14 cellular contexts compared by ENCODE assay signal in genomic region chr1:15214507-15214906, GRCh38. TPM values are rescaled to one million over a fixed set of nuclear protein-coding genes. Genes with fewer than 3 reads are reported as not detected.
A peak's percentile ranks its signal among the peaks of the same experiment; 100 is the strongest.
DNase-seq lines count a peak whose midpoint lies in the region; ATAC-seq, FAIRE-seq and TF ChIP-seq lines count a peak whose summit lies in the region.
"Had no signal": no experiment of that assay in that cellular context is flagged by ENCODE, and none has a peak within 500 bp of the region (broad histone marks: within the 10 kb centered on the region; RNA-seq: fewer than 3 reads in every experiment).

No MANE protein-coding gene starts in this region.

- H4K20me1 ChIP-seq in HepG2 (ENCODE audit: insufficient read depth, low read length) (peaks cover 4% of the 10 kb centered on the region; the same call in 1 of the 2 replicates), smooth muscle cell (ENCODE audit: low read depth) (peaks cover 9% of the 10 kb centered on the region), Karpas-422 (ENCODE audit: insufficient read depth, low read depth, low read length) (no peaks in the 10 kb centered on the region)

- H3K4me3 ChIP-seq in coronary artery = peak overlapping the region; percentile 5
- no peak overlapping the region for H3K4me3 ChIP-seq in HepG2 (replicated peaks in 1 of 3; ENCODE audit: insufficient read depth in 1 of 3, low read depth in 2 of 3, low read length in 3 of 3)
- H3K4me3 ChIP-seq in smooth muscle cell = no peak overlapping the region
- no peak overlapping the region for H3K4me3 ChIP-seq in Karpas-422 (ENCODE audit: low read length)
- H3K4me3 ChIP-seq: thyroid gland had no signal

- H3K9me3 ChIP-seq in HepG2 (ENCODE audit: low read length) (no peaks in the 10 kb centered on the region), smooth muscle cell (replicated peaks; ENCODE audit: low read depth) (no peaks in the 10 kb centered on the region), Karpas-422 (ENCODE audit: low read length) (no peaks in the 10 kb centered on the region)
- H3K9me3 ChIP-seq: thyroid gland had no signal

- peaks cover 10% of the 10 kb centered on the region for H3F3A ChIP-seq in smooth muscle cell (ENCODE audit: low read depth)

- intact Hi-C loops in HepG2 (cut with micrococcal nuclease; ENCODE audit: unreplicated experiment) = no loop called here

- TF ChIP-seq CTCF in coronary artery (IDR thresholded peaks at IDR 0.05) = no peak
- no peak for TF ChIP-seq CTCF in HepG2 (CRISPR knock-in tag; IDR thresholded peaks at IDR 0.05)
- no peak for TF ChIP-seq CTCF in smooth muscle cell (IDR thresholded peaks at IDR 0.05; ENCODE audit: borderline replicate concordance, insufficient read depth, poor library complexity, severe bottlenecking)

- BruUV-seq in HepG2 (replicated peaks; lab: Mats Ljungman, UMichigan) = no TSS peak

- no peaks in the 10 kb centered on the region for H3K4me1 Mint-ChIP-seq in activated T-cell treated with anti-CD3 and anti-CD28 coated beads, Interleukin-2, amount 50 U/mL, for 72 hours (ENCODE audit: low read depth)
- H3K4me1 Mint-ChIP-seq in activated naive CD8-positive, alpha-beta T cell treated with anti-CD3 and anti-CD28 coated beads for 36 hours = no peaks in the 10 kb centered on the region

- H3K79me2 ChIP-seq in HepG2 (ENCODE audit: insufficient read depth, low read length) (peaks cover 3% of the 10 kb centered on the region), smooth muscle cell (ENCODE audit: low read depth) (no peaks in the 10 kb centered on the region), Karpas-422 (ENCODE audit: low read length) (no peaks in the 10 kb centered on the region)

- POLR2A ChIA-PET in HepG2 (lab: Yijun Ruan, JAX) = no interaction called here

- 86% methylated on average over 18 of the region's 18 CpGs for WGBS in HepG2 (ENCODE audit: low lambda C conversion rate)
- WGBS in smooth muscle cell (ENCODE audit: low lambda C conversion rate) = 12% methylated on average over 18 of the region's 18 CpGs

- in situ Hi-C loops in HepG2 (cut with HindIII; ENCODE audit: extremely low pct_ligation_motif_present, low pct_unique_long_range_greater_than_20kb) = no loop called here

- no peak overlapping the region for H3K4me2 ChIP-seq in HepG2 (ENCODE audit: low read depth, low read length)
- peak overlapping the region; percentile 75 for H3K4me2 ChIP-seq in smooth muscle cell
- no peak overlapping the region for H3K4me2 ChIP-seq in Karpas-422 (ENCODE audit: low read depth, low read length, poor library complexity, severe bottlenecking)

- no peak for TF ChIP-seq RAD21 in HepG2 (CRISPR knock-in tag; IDR thresholded peaks at IDR 0.05)

- no peak overlapping the region for H3K27ac Mint-ChIP-seq in activated T-cell treated with anti-CD3 and anti-CD28 coated beads, Interleukin-2, amount 50 U/mL, for 72 hours
- no peak overlapping the region for H3K27ac Mint-ChIP-seq in activated naive CD8-positive, alpha-beta T cell treated with anti-CD3 and anti-CD28 coated beads for 36 hours
- H3K27ac Mint-ChIP-seq: CD8-positive, alpha-beta T cell; T-helper 2 cell treated with Interferon-gamma antibody and Interleukin-4, amounts not matched to agents 5 μg/mL and 100 μg/mL, for 36 hours had no signal

- H2AFZ ChIP-seq in HepG2 (ENCODE audit: low read length) (no peak overlapping the region), smooth muscle cell (ENCODE audit: low read depth) (peak overlapping the region; percentile 32), Karpas-422 (ENCODE audit: low read length) (no peak overlapping the region)

- H3K9me3 Mint-ChIP-seq in activated T-cell treated with anti-CD3 and anti-CD28 coated beads, Interleukin-2, amount 50 U/mL, for 72 hours = no peaks in the 10 kb centered on the region
- H3K9me3 Mint-ChIP-seq in activated naive CD8-positive, alpha-beta T cell treated with anti-CD3 and anti-CD28 coated beads for 36 hours = no peaks in the 10 kb centered on the region
- H3K9me3 Mint-ChIP-seq: CD8-positive, alpha-beta T cell; T-helper 2 cell treated with Interferon-gamma antibody and Interleukin-4, amounts not matched to agents 5 μg/mL and 100 μg/mL, for 36 hours had no signal

- no peaks in the 10 kb centered on the region for H3K36me3 Mint-ChIP-seq in activated T-cell treated with anti-CD3 and anti-CD28 coated beads, Interleukin-2, amount 50 U/mL, for 72 hours (ENCODE audit: insufficient read depth in 2 of 2)
- no peaks in the 10 kb centered on the region for H3K36me3 Mint-ChIP-seq in activated naive CD8-positive, alpha-beta T cell treated with anti-CD3 and anti-CD28 coated beads for 36 hours
- H3K36me3 Mint-ChIP-seq: CD8-positive, alpha-beta T cell had no signal

- H3K27me3 ChIP-seq in HepG2 (ENCODE audit: control insufficient read depth in 1 of 2, insufficient read depth in 2 of 2, low read length in 2 of 2) (no peaks in the 10 kb centered on the region), smooth muscle cell (ENCODE audit: low read depth) (no peaks in the 10 kb centered on the region), Karpas-422 (ENCODE audit: low read length) (no peaks in the 10 kb centered on the region)
- H3K27me3 ChIP-seq: thyroid gland had no signal

- no peak for FAIRE-seq in HepG2 (lab: Jason Lieb, UNC)
- FAIRE-seq: bronchial epithelial cell, GM12892 had no signal

- peak overlapping the region; percentile 72 to 94 for H3K27ac ChIP-seq in coronary artery
- no peak overlapping the region for H3K27ac ChIP-seq in HepG2 (ENCODE audit: extremely low read length, insufficient read depth, low read length)
- peak overlapping the region; percentile 46 for H3K27ac ChIP-seq in smooth muscle cell (ENCODE audit: low read depth)
- no peak overlapping the region for H3K27ac ChIP-seq in Karpas-422 (ENCODE audit: low read length)
- H3K27ac ChIP-seq: thyroid gland had no signal

- CTCF ChIA-PET in HepG2 (lab: Yijun Ruan, JAX; ENCODE audit: low intra/inter-chr PET ratio, low total read pairs) = no interaction called here

- H3K4me1 ChIP-seq in HepG2 (ENCODE audit: insufficient read depth, low read length) (no peaks in the 10 kb centered on the region), smooth muscle cell (ENCODE audit: low read depth) (peaks cover 30% of the 10 kb centered on the region), Karpas-422 (ENCODE audit: low read length) (no peaks in the 10 kb centered on the region)

- H3K9ac ChIP-seq in HepG2 (ENCODE audit: insufficient read depth, low read depth, low read length) (no peak overlapping the region), smooth muscle cell (ENCODE audit: low read depth) (no peak overlapping the region), Karpas-422 (ENCODE audit: low read length) (no peak overlapping the region)

- no peaks in the 10 kb centered on the region for H3K9me2 ChIP-seq in Karpas-422 (replicated peaks; ENCODE audit: insufficient read depth, low read length)

- peaks cover 10 to 33% of the 10 kb centered on the region in 2 experiments for H3K36me3 ChIP-seq in HepG2 (replicated peaks in 1 of 2; ENCODE audit: control insufficient read depth in 1 of 2, insufficient read depth in 2 of 2, low read length in 2 of 2)
- no peaks in the 10 kb centered on the region for H3K36me3 ChIP-seq in smooth muscle cell (ENCODE audit: low read depth)
- no peaks in the 10 kb centered on the region for H3K36me3 ChIP-seq in Karpas-422 (ENCODE audit: insufficient read depth, low read length)
- H3K36me3 ChIP-seq: thyroid gland had no signal

- TF ChIP-seq POLR2A in HepG2 (IDR thresholded peaks at IDR 0.05; ENCODE audit: insufficient read depth in 1 of 2, low read depth in 2 of 2, low read length in 2 of 2) = no peak

- peaks cover 10% of the 10 kb centered on the region for H3K27me3 Mint-ChIP-seq in activated T-cell treated with anti-CD3 and anti-CD28 coated beads, Interleukin-2, amount 50 U/mL, for 72 hours (ENCODE audit: low read depth)
- peaks cover 29% of the 10 kb centered on the region for H3K27me3 Mint-ChIP-seq in activated naive CD8-positive, alpha-beta T cell treated with anti-CD3 and anti-CD28 coated beads for 36 hours

- no peak for ATAC-seq in HepG2
- ATAC-seq in activated T-cell treated with anti-CD3 and anti-CD28 coated beads, Interleukin-2, amount 50 U/mL, for 72 hours (replicated peaks in 1 of 2) = no peak
- ATAC-seq: CD8-positive, alpha-beta T cell had no signal

- no peak overlapping the region for H3K4me3 Mint-ChIP-seq in activated T-cell treated with anti-CD3 and anti-CD28 coated beads, Interleukin-2, amount 50 U/mL, for 72 hours
- no peak overlapping the region for H3K4me3 Mint-ChIP-seq in activated naive CD8-positive, alpha-beta T cell treated with anti-CD3 and anti-CD28 coated beads for 36 hours
- H3K4me3 Mint-ChIP-seq: CD8-positive, alpha-beta T cell; T-helper 2 cell treated with Interferon-gamma antibody and Interleukin-4, amounts not matched to agents 5 μg/mL and 100 μg/mL, for 36 hours had no signal

- TF ChIP-seq EP300 in HepG2 (IDR thresholded peaks at IDR 0.05; ENCODE audit: low read depth in 2 of 2, low read length in 2 of 2) (no peak), HepG2 (CRISPR knock-in tag; IDR thresholded peaks at IDR 0.05; ENCODE audit: borderline replicate concordance) (no peak)

- DNase-seq in GM03348 (ENCODE audit: low spot score) (peak; percentile 65), coronary artery (ENCODE audit: low spot score) (no peak), HepG2 (ENCODE audit: low spot score) (no peak), smooth muscle cell (lab: John Stamatoyannopoulos, UW; ENCODE audit: unreplicated experiment) (no peak), OCI-M1 (lab: John Stamatoyannopoulos, UW) (no peak), Karpas-422 (no peak)
- no peak for DNase-seq in activated T-cell treated with anti-CD3 and anti-CD28 coated beads, Interleukin-2, amount 50 U/mL, for 72 hours
- no peak for DNase-seq in activated naive CD8-positive, alpha-beta T cell treated with anti-CD3 and anti-CD28 coated beads for 36 hours
- DNase-seq: activated CD8-positive, alpha-beta memory T cell treated with anti-CD3 and anti-CD28 coated beads, Interleukin-2, amount 50 U/mL, for 4 hours; CD8-positive, alpha-beta T cell; thyroid gland had no signal

RNA-seq across cellular contexts. Expression of gene FHAD1, which starts 32.5 kb away (rescaled TPM):
- total RNA-seq in HepG2 (2016; rRNA removed; fragmentation: Illumina TruSeq; extraction: Trizol) = not detected in 2 replicates
- not detected in 2 replicates for total RNA-seq in HepG2 (2016; cell fraction: cytosol; rRNA removed; fragmentation: Illumina TruSeq; extraction: Trizol; ENCODE audit: low read depth)
- total RNA-seq in HepG2 (2016; cell fraction: insoluble cytoplasmic fraction; rRNA removed; fragmentation: Illumina TruSeq; extraction: Trizol) = not detected in 2 replicates
- total RNA-seq in HepG2 (2016; cell fraction: membrane; rRNA removed; fragmentation: Illumina TruSeq; extraction: Trizol) = not detected in 2 replicates
- total RNA-seq in HepG2 (2016; cell fraction: nucleus; rRNA removed; fragmentation: Illumina TruSeq; extraction: Trizol) = not detected in 2 replicates
- not detected in 2 replicates for polyA plus RNA-seq in HepG2 (2011; rRNA removed)
- polyA plus RNA-seq in HepG2 (2011; cell fraction: cytosol; rRNA removed) = 0.01 and 0.03 TPM in 2 replicates
- 0.03 and 0.08 TPM in 2 replicates for polyA plus RNA-seq in HepG2 (2011; cell fraction: nucleus; rRNA removed)
- polyA plus RNA-seq in HepG2 (2012) = 0.08 and 0.11 TPM in 2 replicates
- polyA plus RNA-seq in HepG2 (2016; cell fraction: cytosol; fragmentation: Illumina TruSeq; extraction: Trizol; ENCODE audit: low read depth) = not detected in 2 replicates
- not detected in 2 replicates for polyA plus RNA-seq in HepG2 (2016; cell fraction: insoluble cytoplasmic fraction; fragmentation: Illumina TruSeq; extraction: Trizol; ENCODE audit: low read depth)
- not detected in 2 replicates for polyA plus RNA-seq in HepG2 (2016; cell fraction: membrane; fragmentation: Illumina TruSeq; extraction: Trizol; ENCODE audit: low read depth)
- 0.27 TPM in 1 of 2 replicates, not detected in the other for polyA plus RNA-seq in HepG2 (2016; cell fraction: nucleus; fragmentation: Illumina TruSeq; extraction: Trizol; ENCODE audit: insufficient read depth, low read depth)
- polyA minus RNA-seq in HepG2 (2011; rRNA and poly(A)+ RNA removed; ENCODE audit: low replicate concordance) = 0.04 and 0.80 TPM in 2 replicates
- polyA minus RNA-seq in HepG2 (2011; cell fraction: cytosol; rRNA and poly(A)+ RNA removed) = not detected in 2 replicates
- not detected in 2 replicates for polyA minus RNA-seq in HepG2 (2011; cell fraction: nucleus; rRNA and poly(A)+ RNA removed)
- 0.31 TPM in 1 of 2 replicates, not detected in the other for total RNA-seq in smooth muscle cell
- 0.33 and 0.48 TPM in 2 replicates for polyA plus RNA-seq in smooth muscle cell
- under 1 TPM in 1 of 2 donors, not detected in 1; 0.49 TPM for total RNA-seq in activated T-cell treated with anti-CD3 and anti-CD28 coated beads, Interleukin-2, amount 50 U/mL, for 72 hours
- total RNA-seq in Karpas-422 (2014; rRNA removed; shearing (Covaris generic); ENCODE audit: low replicate concordance) = 0.45 and 1.2 TPM in 2 replicates
- under 1 TPM; 0.49 to 0.70 TPM for total RNA-seq in activated naive CD8-positive, alpha-beta T cell treated with anti-CD3 and anti-CD28 coated beads for 36 hours
- total RNA-seq: bronchial epithelial cell; CD8-positive, alpha-beta T cell had no signal

Comparison
In these comparisons a context has a peak if more than half of its experiments do, and no peak if none do; other contexts are left out.
1. H3K27ac ChIP-seq: peak in coronary artery (2 of 2) and smooth muscle cell (single experiment); none in HepG2 (single experiment) and Karpas-422 (single experiment).